In genomic region chr9:114613087-114613486, GRCh38 we compare ENCODE assay signal across 1 cellular context.
TF ChIP-seq lines count a peak whose summit lies in the region.

No MANE protein-coding gene starts in this region.

TF ChIP-seq in IMR-90, 13 proteins besides CTCF, POLR2A, EP300 and RAD21:
- TF ChIP-seq MAZ (IDR thresholded peaks at IDR 0.05; ENCODE audit: borderline replicate concordance, low read depth, low read length) (no peak), RCOR1 (IDR thresholded peaks at IDR 0.05; ENCODE audit: insufficient replicate concordance, low read length) (no peak), BHLHE40 (IDR thresholded peaks at IDR 0.05; ENCODE audit: low read depth, low read length) (no peak), FOS (IDR thresholded peaks at IDR 0.05; ENCODE audit: low read depth, low read length) (no peak), RFX5 (IDR thresholded peaks at IDR 0.05; ENCODE audit: low read depth, low read length) (no peak), CEBPB (IDR thresholded peaks at IDR 0.05; ENCODE audit: low read depth, low read length) (no peak), MXI1 (IDR thresholded peaks at IDR 0.05; ENCODE audit: borderline replicate concordance, low read depth, low read length) (no peak), SMC3 (IDR thresholded peaks at IDR 0.05; ENCODE audit: low read depth, low read length) (no peak), ELK1 (IDR thresholded peaks at IDR 0.05; ENCODE audit: borderline replicate concordance, low read depth, low read length) (no peak), MAFK (IDR thresholded peaks at IDR 0.05; ENCODE audit: low read depth, low read length) (no peak), CHD1 (IDR thresholded peaks at IDR 0.05; ENCODE audit: low read depth, low read length) (no peak), NFE2L2 (IDR thresholded peaks at IDR 0.05; ENCODE audit: low read depth, low read length) (no peak), USF2 (IDR thresholded peaks at IDR 0.05; ENCODE audit: low read depth, low read length) (no peak)
